Comparison of ENCODE assay signal across 8 cellular contexts in the genomic region with DNA sequence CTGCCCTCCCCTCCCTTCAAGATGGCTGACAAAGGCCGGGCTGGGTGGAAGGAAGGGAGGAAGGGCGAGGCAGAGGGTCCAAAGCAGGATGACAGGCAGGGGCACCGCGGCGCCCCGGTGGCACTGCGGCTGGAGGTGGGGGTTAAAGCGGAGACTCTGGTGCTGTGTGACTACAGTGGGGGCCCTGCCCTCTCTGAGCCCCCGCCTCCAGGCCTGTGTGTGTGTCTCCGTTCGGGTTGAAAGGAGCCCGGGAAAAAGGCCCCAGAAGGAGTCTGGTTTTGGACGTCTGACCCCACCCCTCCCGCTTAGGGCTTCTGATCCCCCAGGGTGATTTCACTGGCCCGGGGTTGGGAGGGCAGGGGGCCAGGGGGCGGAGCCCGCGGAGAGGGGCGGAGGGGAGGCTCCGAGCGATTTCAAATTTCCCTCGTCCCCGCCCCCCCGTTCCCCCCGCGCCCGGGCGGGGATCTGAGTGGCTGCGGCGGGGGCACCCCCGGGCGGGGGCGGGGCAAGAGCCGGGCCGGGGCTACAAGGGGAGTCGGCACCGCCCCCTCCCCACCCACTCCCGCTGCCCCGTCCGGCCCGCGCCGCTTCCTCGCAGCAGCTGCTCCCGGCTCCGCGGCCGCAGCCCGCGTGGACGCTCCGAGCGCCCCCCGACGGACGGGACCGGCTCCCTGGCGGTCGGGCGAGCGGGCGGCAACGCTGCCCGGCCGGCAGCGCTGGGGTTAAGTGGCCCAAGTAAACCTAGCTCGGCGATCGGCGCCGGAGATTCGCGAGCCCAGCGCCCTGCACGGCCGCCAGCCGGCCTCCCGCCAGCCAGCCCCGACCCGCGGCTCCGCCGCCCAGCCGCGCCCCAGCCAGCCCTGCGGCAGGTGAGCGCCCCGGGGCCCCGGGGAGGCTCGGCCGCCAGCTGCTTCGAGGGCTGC. TPM values are rescaled to one million over a fixed set of nuclear protein-coding genes. Genes with fewer than 3 reads are reported as not detected.
DNase-seq lines count a peak whose midpoint lies in the region; ATAC-seq, FAIRE-seq and TF ChIP-seq lines count a peak whose summit lies in the region.

A gene (plus strand): TSS at position 555 of the 923 bp plus-strand sequence. CDS start 17,939 bp downstream, outside the sequence.

- no peaks in the 10 kb centered on the region for H4K20me1 ChIP-seq in KMS-11 (ENCODE audit: insufficient read depth)

- peaks cover 44% of the 10 kb centered on the region for H3K79me2 ChIP-seq in KMS-11 (ENCODE audit: insufficient read depth, low read depth)

- H3K9me3 ChIP-seq in Caco-2 (no peaks in the 10 kb centered on the region), pancreas (no peaks in the 10 kb centered on the region), transverse colon (no peaks in the 10 kb centered on the region)

- H3K9me3 Mint-ChIP-seq in Caco-2 (ENCODE audit: unreplicated experiment), result no peaks in the 10 kb centered on the region

- H3K36me3 ChIP-seq in Caco-2 (ENCODE audit: control insufficient read depth, insufficient read depth, low read length) (no peaks in the 10 kb centered on the region), KMS-11 (ENCODE audit: insufficient read depth) (no peaks in the 10 kb centered on the region), pancreas (no peaks in the 10 kb centered on the region), transverse colon (no peaks in the 10 kb centered on the region)

- H3K9ac ChIP-seq in KMS-11, result peak within 1 kb of the TSS; percentile 77

- TF ChIP-seq CTCF in Caco-2 (IDR thresholded peaks at IDR 0.05; ENCODE audit: insufficient read depth in 1 of 2, low read depth in 1 of 2, low read length in 1 of 2, severe bottlenecking in 1 of 2, unreplicated experiment in 1 of 2), result peak in 1 of 2 experiments; percentile 31
- no peak for TF ChIP-seq CTCF in KMS-11 (conservative IDR thresholded peaks at IDR 0.05; ENCODE audit: low read depth, low read length)
- no peak for TF ChIP-seq CTCF in pancreas (IDR thresholded peaks at IDR 0.05)
- peak in 1 of 5 experiments; percentile 3 for TF ChIP-seq CTCF in transverse colon (IDR thresholded peaks at IDR 0.05)

- BruUV-seq in Caco-2 (replicated peaks; lab: Mats Ljungman, UMichigan), result no TSS peak

- peak within 1 kb of the TSS; percentile 100 for H3K4me3 Mint-ChIP-seq in Caco-2 (ENCODE audit: unreplicated experiment)

- TF ChIP-seq POLR2A in transverse colon (IDR thresholded peaks at IDR 0.05), result no peak

- H3K27me3 Mint-ChIP-seq in Caco-2 (ENCODE audit: insufficient read depth, unreplicated experiment), result no peaks in the 10 kb centered on the region

- POLR2A ChIA-PET in Caco-2 (lab: Charles Lee), result interaction anchor here (0.6 to 3.2 kb wide), 9 partner anchors 9 to 58 kb away, joined by 4 to 51 read pairs (median 5); a partner anchor contains a TSS

- no peak for FAIRE-seq in pancreas (lab: Jason Lieb, UNC)

- H3K4me1 ChIP-seq in Caco-2, result peaks cover 25% of the 10 kb centered on the region
- H3K4me1 ChIP-seq in KMS-11 (ENCODE audit: low read depth, poor library complexity, severe bottlenecking), result peaks cover 32% of the 10 kb centered on the region
- peaks cover 0 to 6% (median 4%) of the 10 kb centered on the region in 3 donors for H3K4me1 ChIP-seq in pancreas
- peaks cover 9 to 17% (median 13%) of the 10 kb centered on the region in 4 donors for H3K4me1 ChIP-seq in transverse colon

- H3K4me3 ChIP-seq in Caco-2 (ENCODE audit: low read depth, low read length), result peak within 1 kb of the TSS; percentile 87
- H3K4me3 ChIP-seq in KMS-11 (IDR thresholded peaks at IDR 0.05; ENCODE audit: insufficient read depth, low read depth, low read length), result no peak within 1 kb of the TSS
- peak within 1 kb of the TSS; percentile 59 to 85 (median 76) for H3K4me3 ChIP-seq in pancreas
- peak within 1 kb of the TSS; percentile 81 to 87 (median 84) for H3K4me3 ChIP-seq in transverse colon

- peak; percentile 68 for ATAC-seq in GM21390 (IDR thresholded peaks at IDR 0.05; ENCODE audit: unreplicated experiment)
- ATAC-seq in Right ventricle myocardium inferior, result peak; percentile 91
- ATAC-seq in pancreas, result peak; percentile 83 to 90 (median 85)

- TF ChIP-seq EP300 in transverse colon (IDR thresholded peaks at IDR 0.05; ENCODE audit: low read depth), result no peak

- H3K4me2 ChIP-seq in KMS-11, result peak within 1 kb of the TSS; percentile 79

- DNase-seq in Caco-2 (peak; percentile 97 to 99), SK-N-DZ (ENCODE audit: low spot score) (peak; percentile 84), Right ventricle myocardium inferior (ENCODE audit: missing footprints) (peak; percentile 90), pancreas (peak; percentile 79 to 93 (median 86)), transverse colon (peak; percentile 83)
- peak; percentile 77 for DNase-seq in activated naive CD4-positive, alpha-beta T cell treated with anti-CD3 and anti-CD28 coated beads, Interleukin-2, amount 50 U/mL, for 16 hours

- peaks cover 31% of the 10 kb centered on the region for H3K4me1 Mint-ChIP-seq in Caco-2 (ENCODE audit: low read depth, unreplicated experiment)

- peak within 1 kb of the TSS; percentile 93 for H3K27ac Mint-ChIP-seq in Caco-2 (ENCODE audit: unreplicated experiment)

- H3K27me3 ChIP-seq in Caco-2 (replicated peaks; ENCODE audit: control insufficient read depth, insufficient read depth, low read length) (no peaks in the 10 kb centered on the region), KMS-11 (ENCODE audit: insufficient read depth, low read depth) (no peaks in the 10 kb centered on the region), pancreas (no peaks in the 10 kb centered on the region), transverse colon (no peaks in the 10 kb centered on the region)

- CTCF ChIA-PET in Caco-2 (lab: Charles Lee), result interaction anchor here (0.6 to 3.7 kb wide), 11 partner anchors 15 to 349 kb away, joined by 3 to 53 read pairs (median 8); a partner anchor contains a TSS

- 1 to 2% methylated on average over 45 to 90 of the region's 92 CpGs for WGBS in pancreas, 2 donors
- WGBS in transverse colon (ENCODE audit: low coverage in 1 of 2), 2 donors, result 2% methylated on average over 13 of the region's 92 CpGs; no CpG with 5 or more reads in 1 of the 2 donors

- H3K36me3 Mint-ChIP-seq in Caco-2 (ENCODE audit: insufficient read depth, unreplicated experiment), result peaks cover 43% of the 10 kb centered on the region

- peak within 1 kb of the TSS; percentile 91 for H2AFZ ChIP-seq in KMS-11 (ENCODE audit: low read depth)

- intact Hi-C loops in Caco-2 (cut with micrococcal nuclease; ENCODE audit: unreplicated experiment), result loop anchor here (1.0 to 5.0 kb wide), 5 partner anchors 10 to 88 kb away; no protein-coding TSS in a partner anchor
- intact Hi-C loops in Right ventricle myocardium inferior (cut with DNase I), result loop anchor here (5.0 kb wide), 1 partner anchor 85 kb away; no protein-coding TSS in a partner anchor
- intact Hi-C loops in pancreas (cut with DNase I), result no loop called here
- intact Hi-C loops in transverse colon (cut with DNase I; ENCODE audit: low total_unique reads), result no loop called here

- in situ Hi-C loops in transverse colon (cut with MboI; ENCODE audit: low pct_ligation_motif_present in 1 of 4, low pct_unique_long_range_greater_than_20kb in 1 of 4, low sequenced_read_pairs in 3 of 4), result no loop called here

- H3K27ac ChIP-seq in KMS-11, result peak within 1 kb of the TSS; percentile 64
- peak within 1 kb of the TSS; percentile 45 to 60 (median 55) for H3K27ac ChIP-seq in pancreas
- H3K27ac ChIP-seq in transverse colon, result peak within 1 kb of the TSS; percentile 14 to 62 (median 20)

RNA-seq across cellular contexts. Expression of the gene that starts here (rescaled TPM):
- 95.5 and 105 TPM in 2 replicates for total RNA-seq in Caco-2 (2022)
- 19.6 and 22.9 TPM in 2 replicates for polyA plus RNA-seq in SK-N-DZ (2014; cell fraction: cytosol; rRNA removed)
- polyA plus RNA-seq in SK-N-DZ (2014; cell fraction: nucleus; rRNA removed), result 25.6 and 33.1 TPM in 2 replicates
- 0.32 TPM for total RNA-seq in Right ventricle myocardium inferior
- 1 to 10 TPM; 2.0 to 5.1 (median 3.8) TPM for total RNA-seq in pancreas
- 1 to 10 TPM; 2.4 to 3.4 TPM for polyA plus RNA-seq in pancreas
- 1 to 10 TPM in 1 of 4 donors, under 1 TPM in 3; 0.37 to 6.8 (median 0.67) TPM for total RNA-seq in transverse colon

Comparison
In these comparisons a context has a peak if more than half of its experiments do, and no peak if none do; other contexts are left out.
1. RNA of the gene that starts here (total RNA-seq): 95.5 to 105 TPM in Caco-2; 2.0 to 5.1 TPM in pancreas, 0.37 to 6.8 TPM in transverse colon and 0.32 TPM in Right ventricle myocardium inferior (single experiment); every median in the first group is over 10 times any median in the second.
2. Peak in DNase-seq and ATAC-seq in Right ventricle myocardium inferior; RNA of the gene not detected or under 1 TPM.
3. intact Hi-C loops: an anchor here in Caco-2 (1.0 to 5.0 kb wide) and Right ventricle myocardium inferior (5.0 kb wide); none called in pancreas and transverse colon.
4. Peak in every context shown above with its lines, with median percentiles within 50 percentile points of each other: DNase-seq, ATAC-seq and H3K27ac ChIP-seq.